In the genomic region with DNA sequence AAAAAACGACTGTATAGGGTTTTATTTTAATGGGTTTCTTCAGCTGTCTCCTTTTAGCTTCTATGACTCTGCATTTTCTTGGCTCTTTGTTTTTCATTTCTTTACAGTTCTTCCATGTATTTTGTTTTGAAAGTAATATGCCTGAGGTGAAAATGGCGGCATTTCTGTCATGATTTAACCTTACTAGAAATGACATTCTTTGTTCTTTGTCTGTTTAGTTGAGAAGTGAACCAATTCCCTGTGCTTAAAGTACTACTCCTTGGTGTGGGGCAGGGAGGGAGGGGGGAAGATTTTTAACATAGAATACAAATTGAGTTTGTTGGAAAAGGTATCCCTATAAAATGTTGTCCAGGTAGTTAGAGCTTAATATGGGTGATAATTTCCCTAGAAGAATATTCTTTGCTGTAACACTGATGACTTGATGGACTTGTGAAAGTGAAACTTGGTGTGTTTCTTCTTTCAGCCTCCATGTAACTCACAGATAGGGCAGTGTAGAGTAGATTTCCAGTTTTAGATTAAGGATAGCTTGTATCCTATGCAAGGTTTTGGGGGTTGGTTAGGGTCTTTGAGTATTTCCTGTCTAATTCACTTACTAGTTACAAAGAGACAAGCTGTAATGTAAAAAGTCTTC, we compare ENCODE assay signal across 1 cellular context.
TF ChIP-seq lines count a peak whose summit lies in the region.

No MANE protein-coding gene starts in this region.

TF ChIP-seq in WTC11, 78 proteins besides CTCF, POLR2A, EP300 and RAD21 (continued from another document):
- TF ChIP-seq, protein P1, sequence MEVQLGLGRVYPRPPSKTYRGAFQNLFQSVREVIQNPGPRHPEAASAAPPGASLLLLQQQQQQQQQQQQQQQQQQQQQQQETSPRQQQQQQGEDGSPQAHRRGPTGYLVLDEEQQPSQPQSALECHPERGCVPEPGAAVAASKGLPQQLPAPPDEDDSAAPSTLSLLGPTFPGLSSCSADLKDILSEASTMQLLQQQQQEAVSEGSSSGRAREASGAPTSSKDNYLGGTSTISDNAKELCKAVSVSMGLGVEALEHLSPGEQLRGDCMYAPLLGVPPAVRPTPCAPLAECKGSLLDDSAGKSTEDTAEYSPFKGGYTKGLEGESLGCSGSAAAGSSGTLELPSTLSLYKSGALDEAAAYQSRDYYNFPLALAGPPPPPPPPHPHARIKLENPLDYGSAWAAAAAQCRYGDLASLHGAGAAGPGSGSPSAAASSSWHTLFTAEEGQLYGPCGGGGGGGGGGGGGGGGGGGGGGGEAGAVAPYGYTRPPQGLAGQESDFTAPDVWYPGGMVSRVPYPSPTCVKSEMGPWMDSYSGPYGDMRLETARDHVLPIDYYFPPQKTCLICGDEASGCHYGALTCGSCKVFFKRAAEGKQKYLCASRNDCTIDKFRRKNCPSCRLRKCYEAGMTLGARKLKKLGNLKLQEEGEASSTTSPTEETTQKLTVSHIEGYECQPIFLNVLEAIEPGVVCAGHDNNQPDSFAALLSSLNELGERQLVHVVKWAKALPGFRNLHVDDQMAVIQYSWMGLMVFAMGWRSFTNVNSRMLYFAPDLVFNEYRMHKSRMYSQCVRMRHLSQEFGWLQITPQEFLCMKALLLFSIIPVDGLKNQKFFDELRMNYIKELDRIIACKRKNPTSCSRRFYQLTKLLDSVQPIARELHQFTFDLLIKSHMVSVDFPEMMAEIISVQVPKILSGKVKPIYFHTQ (CRISPR knock-in tag; IDR thresholded peaks at IDR 0.05), result no peak
- TF ChIP-seq CREM (CRISPR knock-in tag; IDR thresholded peaks at IDR 0.05), result no peak
- TF ChIP-seq, protein P2, sequence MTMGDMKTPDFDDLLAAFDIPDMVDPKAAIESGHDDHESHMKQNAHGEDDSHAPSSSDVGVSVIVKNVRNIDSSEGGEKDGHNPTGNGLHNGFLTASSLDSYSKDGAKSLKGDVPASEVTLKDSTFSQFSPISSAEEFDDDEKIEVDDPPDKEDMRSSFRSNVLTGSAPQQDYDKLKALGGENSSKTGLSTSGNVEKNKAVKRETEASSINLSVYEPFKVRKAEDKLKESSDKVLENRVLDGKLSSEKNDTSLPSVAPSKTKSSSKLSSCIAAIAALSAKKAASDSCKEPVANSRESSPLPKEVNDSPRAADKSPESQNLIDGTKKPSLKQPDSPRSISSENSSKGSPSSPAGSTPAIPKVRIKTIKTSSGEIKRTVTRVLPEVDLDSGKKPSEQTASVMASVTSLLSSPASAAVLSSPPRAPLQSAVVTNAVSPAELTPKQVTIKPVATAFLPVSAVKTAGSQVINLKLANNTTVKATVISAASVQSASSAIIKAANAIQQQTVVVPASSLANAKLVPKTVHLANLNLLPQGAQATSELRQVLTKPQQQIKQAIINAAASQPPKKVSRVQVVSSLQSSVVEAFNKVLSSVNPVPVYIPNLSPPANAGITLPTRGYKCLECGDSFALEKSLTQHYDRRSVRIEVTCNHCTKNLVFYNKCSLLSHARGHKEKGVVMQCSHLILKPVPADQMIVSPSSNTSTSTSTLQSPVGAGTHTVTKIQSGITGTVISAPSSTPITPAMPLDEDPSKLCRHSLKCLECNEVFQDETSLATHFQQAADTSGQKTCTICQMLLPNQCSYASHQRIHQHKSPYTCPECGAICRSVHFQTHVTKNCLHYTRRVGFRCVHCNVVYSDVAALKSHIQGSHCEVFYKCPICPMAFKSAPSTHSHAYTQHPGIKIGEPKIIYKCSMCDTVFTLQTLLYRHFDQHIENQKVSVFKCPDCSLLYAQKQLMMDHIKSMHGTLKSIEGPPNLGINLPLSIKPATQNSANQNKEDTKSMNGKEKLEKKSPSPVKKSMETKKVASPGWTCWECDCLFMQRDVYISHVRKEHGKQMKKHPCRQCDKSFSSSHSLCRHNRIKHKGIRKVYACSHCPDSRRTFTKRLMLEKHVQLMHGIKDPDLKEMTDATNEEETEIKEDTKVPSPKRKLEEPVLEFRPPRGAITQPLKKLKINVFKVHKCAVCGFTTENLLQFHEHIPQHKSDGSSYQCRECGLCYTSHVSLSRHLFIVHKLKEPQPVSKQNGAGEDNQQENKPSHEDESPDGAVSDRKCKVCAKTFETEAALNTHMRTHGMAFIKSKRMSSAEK (CRISPR knock-in tag; IDR thresholded peaks at IDR 0.05; ENCODE audit: borderline replicate concordance), result no peak
- no peak for TF ChIP-seq SOX15 (CRISPR knock-in tag; IDR thresholded peaks at IDR 0.05)
- TF ChIP-seq TEAD1 (CRISPR knock-in tag; IDR thresholded peaks at IDR 0.05), result no peak
